In genomic region chr2:240050278-240050677, GRCh38 we compare ENCODE assay signal across 17 cellular contexts. TPM values are rescaled to one million over a fixed set of nuclear protein-coding genes. Genes with fewer than 3 reads are reported as not detected.
DNase-seq lines count a peak whose midpoint lies in the region; ATAC-seq and TF ChIP-seq lines count a peak whose summit lies in the region.
"Had no signal": no experiment of that assay in that cellular context is flagged by ENCODE, and none has a peak within 500 bp of the region (broad histone marks: within the 10 kb centered on the region; RNA-seq: fewer than 3 reads in every experiment).

No MANE protein-coding gene starts in this region.

- H3K27ac ChIP-seq in caudate nucleus (ENCODE audit: low read depth, low read length) (peak overlapping the region; percentile 96), dorsolateral prefrontal cortex (peak overlapping the region in 58 of 59 donors; percentile 74 to 99 (median 95)), temporal lobe (ENCODE audit: low read depth, low read length) (peak overlapping the region; percentile 98)
- H3K27ac ChIP-seq: GM23248 had no signal

- DNase-seq in caudate nucleus (lab: John Stamatoyannopoulos, UW) (no peak), dorsolateral prefrontal cortex (no peak), putamen (ENCODE audit: low spot score) (no peak), left ventricle myocardium superior (no peak)
- DNase-seq: C1 segment of cervical spinal cord; CD4-positive, alpha-beta memory T cell; COR-L47; DMS153; DND-41; GM23248; H7; HCEC 1CT had no signal

- H3K4me3 ChIP-seq in dorsolateral prefrontal cortex = no peak overlapping the region
- H3K4me3 ChIP-seq: GM23248 had no signal

- no peak for TF ChIP-seq CTCF in dorsolateral prefrontal cortex (IDR thresholded peaks at IDR 0.05 in 54 of 56, conservative IDR thresholded peaks at IDR 0.05 in 2 of 56; ENCODE audit: low read depth in 1 of 56, partially characterized antibody in 56 of 56)

- intact Hi-C loops in dorsolateral prefrontal cortex (cut with DNase I) = loop anchor here in 1 of 2 donors (10.0 kb wide), 1 partner anchor 385 kb away; the partner anchor contains the start of gene GPC1
- intact Hi-C loops in left ventricle myocardium superior (cut with micrococcal nuclease) = no loop called here

- H3K27me3 ChIP-seq in dorsolateral prefrontal cortex = peaks cover 0 to 9% (median 0%) of the 10 kb centered on the region in 45 donors

- ATAC-seq in GM21447 (IDR thresholded peaks at IDR 0.05; ENCODE audit: unreplicated experiment) (no peak), left ventricle myocardium superior (no peak)

RNA-seq across cellular contexts. Expression of gene OR6B3, which starts 3.0 kb away (rescaled TPM):
- total RNA-seq in dorsolateral prefrontal cortex = under 1 TPM in 8 of 120 experiments, not detected in 112; 0.50 to 0.98 (median 0.57) TPM
- not detected for total RNA-seq in temporal lobe
- not detected for total RNA-seq in left ventricle myocardium superior
- total RNA-seq: A172; A673; CD4-positive, alpha-beta memory T cell; GM23248; H1; H7 had no signal

RNA-seq across cellular contexts. Expression of gene OR6B2, which starts 20.0 kb away (rescaled TPM):
- total RNA-seq in dorsolateral prefrontal cortex = not detected
- not detected for total RNA-seq in temporal lobe
- not detected for total RNA-seq in left ventricle myocardium superior
- total RNA-seq: A172; A673; CD4-positive, alpha-beta memory T cell; GM23248; H1; H7 had no signal

RNA-seq across cellular contexts. Expression of gene NDUFA10, which starts 25.1 kb away (rescaled TPM):
- total RNA-seq in dorsolateral prefrontal cortex (100 to 1,000 TPM; 113 to 234 (median 181) TPM), temporal lobe (67.6 TPM), left ventricle myocardium superior (431 TPM)
